Comparison of ENCODE assay signal across 7 cellular contexts in the genomic region with DNA sequence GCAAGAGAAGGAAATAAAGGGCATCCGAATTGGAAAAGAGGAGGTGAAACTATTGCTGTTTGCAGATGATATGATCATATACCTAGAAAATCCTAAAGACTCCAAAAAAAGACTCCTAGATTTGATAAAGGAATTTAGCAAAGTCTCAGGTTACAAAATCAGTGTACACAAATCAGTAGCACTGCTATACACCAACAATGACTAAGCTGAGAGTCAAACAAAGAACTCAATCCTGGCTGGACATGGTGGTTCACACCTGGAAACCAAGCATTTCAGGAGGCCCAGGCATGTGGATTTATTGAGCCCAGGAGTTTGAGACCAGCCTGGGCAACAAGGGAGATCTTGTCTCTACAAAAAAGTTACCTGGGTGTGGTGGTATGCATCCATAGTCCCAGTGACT.
"Had no signal": no experiment of that assay in that cellular context is flagged by ENCODE, and none has a peak within 500 bp of the region (broad histone marks: within the 10 kb centered on the region; RNA-seq: fewer than 3 reads in every experiment).

No MANE protein-coding gene starts in this region.

- H3K27ac ChIP-seq: HL-60 had no signal

- H3K36me3 ChIP-seq: HAP-1 had no signal

- ATAC-seq: HCT116 had no signal

- H3K9me3 ChIP-seq: HAP-1 had no signal

- H3K4me3 ChIP-seq: HAP-1 had no signal

- DNase-seq: GOT3, H7, HFFc6, KG1 had no signal

- H3K4me1 ChIP-seq: HAP-1 had no signal
